ENCODE assay signal across 15 cellular contexts in genomic region chr3:106256249-106256957, GRCh38.
DNase-seq lines count a peak whose midpoint lies in the region; ATAC-seq and TF ChIP-seq lines count a peak whose summit lies in the region.
"Had no signal": no experiment of that assay in that cellular context is flagged by ENCODE, and none has a peak within 500 bp of the region (broad histone marks: within the 10 kb centered on the region; RNA-seq: fewer than 3 reads in every experiment).

No MANE protein-coding gene starts in this region.

- TF ChIP-seq CTCF in WTC11 (IDR thresholded peaks at IDR 0.05) (no peak), progenitor cell of endocrine pancreas (IDR thresholded peaks at IDR 0.05; ENCODE audit: unreplicated experiment) (no peak)

- POLR2A ChIA-PET in WTC11 (lab: Charles Lee) = no interaction called here

- H3K27ac Mint-ChIP-seq in WTC11 = no peak overlapping the region
- no peak overlapping the region for H3K27ac Mint-ChIP-seq in progenitor cell of endocrine pancreas

- H3K9me3 Mint-ChIP-seq in WTC11 = peaks cover 14% of the 10 kb centered on the region
- peaks cover 10% of the 10 kb centered on the region for H3K9me3 Mint-ChIP-seq in progenitor cell of endocrine pancreas (ENCODE audit: low read depth)

- DNase-seq in WTC11 (ENCODE audit: low spot score) = peak; percentile 15
- DNase-seq in progenitor cell of endocrine pancreas (ENCODE audit: low spot score, unreplicated experiment) = no peak
- DNase-seq in NCI-H82 (lab: John Stamatoyannopoulos, UW) = no peak
- no peak for DNase-seq in NCI-H1436 treated with DMSO at 0.1 percent for 48 hours (lab: John Stamatoyannopoulos, UW)
- no peak for DNase-seq in SHP77 treated with DMSO at 0.1 percent for 48 hours (lab: John Stamatoyannopoulos, UW)
- DNase-seq: activated CD4-positive, CD25-positive, alpha-beta regulatory T cell treated with anti-CD3 and anti-CD28 coated beads, Interleukin-2, amount 50 U/mL, for 72 hours; effector memory CD4-positive, alpha-beta T cell; heart left ventricle; NCI-H2081 treated with DMSO at 0.1 percent for 48 hours had no signal

- H3K4me1 Mint-ChIP-seq in WTC11 (peaks cover 14% of the 10 kb centered on the region), progenitor cell of endocrine pancreas (ENCODE audit: low read depth) (no peaks in the 10 kb centered on the region)

- H3K36me3 Mint-ChIP-seq in WTC11 (peaks cover 8% of the 10 kb centered on the region), progenitor cell of endocrine pancreas (ENCODE audit: insufficient read depth) (no peaks in the 10 kb centered on the region)

- CTCF ChIA-PET in WTC11 (lab: Charles Lee) = no interaction called here

- H3K4me3 Mint-ChIP-seq in WTC11 (peak overlapping the region; percentile 53), progenitor cell of endocrine pancreas (ENCODE audit: low read depth) (no peak overlapping the region)
- H3K4me3 Mint-ChIP-seq: activated naive CD8-positive, alpha-beta T cell had no signal

- ATAC-seq in GM18498 (IDR thresholded peaks at IDR 0.05; ENCODE audit: unreplicated experiment) (peak; percentile 34), GM21367 (IDR thresholded peaks at IDR 0.05; ENCODE audit: unreplicated experiment) (peak; percentile 24), HG02981 (IDR thresholded peaks at IDR 0.05; ENCODE audit: unreplicated experiment) (peak; percentile 26), WTC11 (peak; percentile 80)
- ATAC-seq: heart left ventricle, Right ventricle myocardium inferior, sciatic nerve had no signal

- H3K27me3 Mint-ChIP-seq in WTC11 (ENCODE audit: low read depth) (no peaks in the 10 kb centered on the region), progenitor cell of endocrine pancreas (no peaks in the 10 kb centered on the region)
- H3K27me3 Mint-ChIP-seq: activated naive CD8-positive, alpha-beta T cell had no signal

TF ChIP-seq in WTC11, 78 proteins besides CTCF, POLR2A, EP300 and RAD21:
- TF ChIP-seq ZNF138 (CRISPR knock-in tag; conservative IDR thresholded peaks at IDR 0.05) = no peak
- TF ChIP-seq FOXJ3 (CRISPR knock-in tag; IDR thresholded peaks at IDR 0.05; ENCODE audit: borderline replicate concordance) = no peak
- no peak for TF ChIP-seq E2F4 (CRISPR knock-in tag; IDR thresholded peaks at IDR 0.05; ENCODE audit: borderline replicate concordance, low read depth)
- TF ChIP-seq ZBTB43 (CRISPR knock-in tag; IDR thresholded peaks at IDR 0.05) = no peak
- TF ChIP-seq SMAD3 (CRISPR knock-in tag; IDR thresholded peaks at IDR 0.05; ENCODE audit: borderline replicate concordance) = no peak
- TF ChIP-seq SOX15 (CRISPR knock-in tag; IDR thresholded peaks at IDR 0.05) = no peak
- TF ChIP-seq MAX (CRISPR knock-in tag; IDR thresholded peaks at IDR 0.05) = no peak
- no peak for TF ChIP-seq RORB (CRISPR knock-in tag; IDR thresholded peaks at IDR 0.05)
- TF ChIP-seq PRDM15 (CRISPR knock-in tag; IDR thresholded peaks at IDR 0.05) = no peak
- TF ChIP-seq SP1 (CRISPR knock-in tag; conservative IDR thresholded peaks at IDR 0.05) = no peak
- TF ChIP-seq STAT6 (CRISPR knock-in tag; conservative IDR thresholded peaks at IDR 0.05; ENCODE audit: low read depth) = no peak
- TF ChIP-seq RELA (CRISPR knock-in tag; IDR thresholded peaks at IDR 0.05; ENCODE audit: borderline replicate concordance) = no peak
- TF ChIP-seq E2F1 (CRISPR knock-in tag; IDR thresholded peaks at IDR 0.05) = no peak

Comparison
In these comparisons a context has a peak if more than half of its experiments do, and no peak if none do; other contexts are left out.
1. ATAC-seq: peak in every context shown above with its lines; median percentile 80 in WTC11; 34 in GM18498; 26 in HG02981; 24 in GM21367.